29 cellular contexts compared by ENCODE assay signal in genomic region chr20:24737212-24737850, GRCh38.
"Had no signal": no experiment of that assay in that cellular context is flagged by ENCODE, and none has a peak within 500 bp of the region (broad histone marks: within the 10 kb centered on the region; RNA-seq: fewer than 3 reads in every experiment).

No MANE protein-coding gene starts in this region.

- H3K9me3 ChIP-seq: ascending aorta, heart left ventricle, lower lobe of right lung, mucosa of descending colon, right atrium auricular region, testis, transverse colon had no signal

- H3K36me3 Mint-ChIP-seq: activated CD8-positive, alpha-beta memory T cell treated with anti-CD3 and anti-CD28 coated beads, Interleukin-2, amount 10 ng/mL, durations not matched to agents 7 days and 5 days; activated naive CD8-positive, alpha-beta T cell treated with anti-CD3 and anti-CD28 coated beads for 36 hours; brain; natural killer cell treated with Interleukin-12 subunit alpha and Interleukin-12 subunit beta and Interleukin-15 and Interleukin-18, amount 100 ng/mL, for 72 hours had no signal

- H3K27me3 Mint-ChIP-seq: activated CD8-positive, alpha-beta memory T cell treated with anti-CD3 and anti-CD28 coated beads, Interleukin-2, amount 10 ng/mL, durations not matched to agents 7 days and 5 days; activated CD8-positive, alpha-beta T cell treated with anti-CD3 and anti-CD28 coated beads for 36 hours; activated naive CD8-positive, alpha-beta T cell treated with anti-CD3 and anti-CD28 coated beads for 36 hours; brain; natural killer cell treated with Interleukin-12 subunit alpha and Interleukin-12 subunit beta and Interleukin-15 and Interleukin-18, amount 100 ng/mL, for 72 hours had no signal

- H3K27ac ChIP-seq: ascending aorta, cardiac muscle cell, foreskin keratinocyte, heart left ventricle, lower lobe of right lung, right atrium auricular region, testis, transverse colon, WERI-Rb-1 had no signal

- H3K4me1 ChIP-seq: ascending aorta, foreskin keratinocyte, lower lobe of right lung, right atrium auricular region, testis had no signal

- H3K4me3 ChIP-seq: ascending aorta, cardiac muscle cell, heart left ventricle, lower lobe of right lung, mucosa of descending colon, right atrium auricular region, testis, transverse colon had no signal

- H3K27me3 ChIP-seq: ascending aorta, cardiac muscle cell, foreskin keratinocyte, heart left ventricle, right atrium auricular region, testis, transverse colon had no signal

- H3K9me3 Mint-ChIP-seq: activated CD8-positive, alpha-beta T cell treated with anti-CD3 and anti-CD28 coated beads for 36 hours; activated naive CD4-positive, alpha-beta T cell treated with anti-CD3 and anti-CD28 coated beads for 36 hours; activated naive CD8-positive, alpha-beta T cell treated with anti-CD3 and anti-CD28 coated beads for 36 hours; brain; natural killer cell treated with Interleukin-12 subunit alpha and Interleukin-12 subunit beta and Interleukin-15 and Interleukin-18, amount 100 ng/mL, for 72 hours had no signal

- DNase-seq: activated CD4-positive, alpha-beta T cell treated with anti-CD3 and anti-CD28 coated beads, Interleukin-2, amount 50 U/mL, for 1 hour; activated CD4-positive, CD25-positive, alpha-beta regulatory T cell treated with anti-CD3 and anti-CD28 coated beads, Interleukin-2, amount 50 U/mL, for 72 hours; activated CD8-positive, alpha-beta memory T cell treated with anti-CD3 and anti-CD28 coated beads, Interleukin-2, amount 10 ng/mL, durations not matched to agents 7 days and 5 days; activated CD8-positive, alpha-beta T cell treated with anti-CD3 and anti-CD28 coated beads for 36 hours; activated effector memory CD4-positive, alpha-beta T cell treated with anti-CD3 and anti-CD28 coated beads, Interleukin-2, amount 50 U/mL, for 16 hours; activated naive CD4-positive, alpha-beta T cell treated with anti-CD3 and anti-CD28 coated beads for 36 hours; activated naive CD8-positive, alpha-beta T cell treated with anti-CD3 and anti-CD28 coated beads for 36 hours; activated T-cell treated with anti-CD3 and anti-CD28 coated beads for 4 hours; cortex of kidney; foreskin keratinocyte; heart left ventricle; kidney glomerular epithelial cell; lower lobe of right lung; mucosa of descending colon; nucleus accumbens; stimulated activated CD4-positive, alpha-beta T cell treated with anti-CD3 and anti-CD28 coated beads, Interleukin-15, amount 100 ng/mL, for 24 hours; stimulated activated CD4-positive, alpha-beta T cell treated with anti-CD3 and anti-CD28 coated beads, Interleukin-2, amount 100 ng/mL, for 24 hours; stimulated activated naive CD4-positive, alpha-beta T cell; T1000; testis; transverse colon; WERI-Rb-1 had no signal

- H3K27ac Mint-ChIP-seq: activated CD8-positive, alpha-beta memory T cell treated with anti-CD3 and anti-CD28 coated beads, Interleukin-2, amount 10 ng/mL, durations not matched to agents 7 days and 5 days; activated CD8-positive, alpha-beta T cell treated with anti-CD3 and anti-CD28 coated beads for 36 hours; activated naive CD4-positive, alpha-beta T cell treated with anti-CD3 and anti-CD28 coated beads for 36 hours; activated naive CD8-positive, alpha-beta T cell treated with anti-CD3 and anti-CD28 coated beads for 36 hours; brain; natural killer cell treated with Interleukin-12 subunit alpha and Interleukin-12 subunit beta and Interleukin-15 and Interleukin-18, amount 100 ng/mL, for 72 hours had no signal

- H3K36me3 ChIP-seq: ascending aorta, cardiac muscle cell, heart left ventricle, lower lobe of right lung, right atrium auricular region, transverse colon, WERI-Rb-1 had no signal

- H3K4me3 Mint-ChIP-seq: activated CD8-positive, alpha-beta memory T cell treated with anti-CD3 and anti-CD28 coated beads, Interleukin-2, amount 10 ng/mL, durations not matched to agents 7 days and 5 days; activated CD8-positive, alpha-beta T cell treated with anti-CD3 and anti-CD28 coated beads for 36 hours; activated naive CD4-positive, alpha-beta T cell treated with anti-CD3 and anti-CD28 coated beads for 36 hours; activated naive CD8-positive, alpha-beta T cell treated with anti-CD3 and anti-CD28 coated beads for 36 hours; brain; natural killer cell treated with Interleukin-12 subunit alpha and Interleukin-12 subunit beta and Interleukin-15 and Interleukin-18, amount 100 ng/mL, for 72 hours had no signal

- ATAC-seq: activated CD8-positive, alpha-beta memory T cell treated with anti-CD3 and anti-CD28 coated beads, Interleukin-2, amount 10 ng/mL, durations not matched to agents 7 days and 5 days; activated CD8-positive, alpha-beta T cell treated with anti-CD3 and anti-CD28 coated beads for 36 hours; esophagus mucosa; foreskin keratinocyte; left lobe of liver; lower lobe of right lung; mucosa of descending colon; natural killer cell treated with Interleukin-12 subunit alpha and Interleukin-12 subunit beta and Interleukin-15 and Interleukin-18, amount 100 ng/mL, for 72 hours had no signal
